6 cellular contexts compared by ENCODE assay signal in genomic region chr20:63686492-63687321, GRCh38. TPM values are rescaled to one million over a fixed set of nuclear protein-coding genes. Genes with fewer than 3 reads are reported as not detected.
DNase-seq lines count a peak whose midpoint lies in the region; ATAC-seq and TF ChIP-seq lines count a peak whose summit lies in the region.

No MANE protein-coding gene starts in this region.

- H3K9ac ChIP-seq in adipocyte (ENCODE audit: low read length) (peak overlapping the region; percentile 67), smooth muscle cell (ENCODE audit: low read depth) (no peak overlapping the region)

- no peak overlapping the region for H2AFZ ChIP-seq in smooth muscle cell (ENCODE audit: low read depth)

- peaks cover 6% of the 10 kb centered on the region for H3F3A ChIP-seq in smooth muscle cell (ENCODE audit: low read depth)

- TF ChIP-seq CTCF in mucosa of descending colon (IDR thresholded peaks at IDR 0.05) = no peak
- no peak for TF ChIP-seq CTCF in smooth muscle cell (IDR thresholded peaks at IDR 0.05; ENCODE audit: borderline replicate concordance, insufficient read depth, poor library complexity, severe bottlenecking)

- H3K27ac ChIP-seq in smooth muscle cell (ENCODE audit: low read depth) = no peak overlapping the region

- H3K9me3 ChIP-seq in adipocyte (ENCODE audit: control insufficient read depth, low read length) = no peaks in the 10 kb centered on the region
- no peaks in the 10 kb centered on the region for H3K9me3 ChIP-seq in mucosa of descending colon
- H3K9me3 ChIP-seq in smooth muscle cell (replicated peaks; ENCODE audit: low read depth) = no peaks in the 10 kb centered on the region

- peak; percentile 67 for ATAC-seq in mucosa of descending colon
- no peak for ATAC-seq in GM18867 (IDR thresholded peaks at IDR 0.05; ENCODE audit: unreplicated experiment)
- ATAC-seq in GM18520 (IDR thresholded peaks at IDR 0.05; ENCODE audit: unreplicated experiment) = no peak

- H3K36me3 ChIP-seq in adipocyte (ENCODE audit: control insufficient read depth, insufficient read depth, low read length, severe bottlenecking) (no peaks in the 10 kb centered on the region), mucosa of descending colon (ENCODE audit: low read depth) (no peaks in the 10 kb centered on the region), smooth muscle cell (ENCODE audit: low read depth) (no peaks in the 10 kb centered on the region)

- no peaks in the 10 kb centered on the region for H3K79me2 ChIP-seq in smooth muscle cell (ENCODE audit: low read depth)

- peaks cover 37% of the 10 kb centered on the region for H3K4me1 ChIP-seq in adipocyte (ENCODE audit: control insufficient read depth, insufficient read depth, low read length)
- peaks cover 43% of the 10 kb centered on the region for H3K4me1 ChIP-seq in mucosa of descending colon (ENCODE audit: low read depth)
- H3K4me1 ChIP-seq in smooth muscle cell (ENCODE audit: low read depth) = no peaks in the 10 kb centered on the region

- H3K27me3 ChIP-seq in adipocyte (replicated peaks; ENCODE audit: control insufficient read depth, insufficient read depth, low read length) (no peaks in the 10 kb centered on the region), smooth muscle cell (ENCODE audit: low read depth) (no peaks in the 10 kb centered on the region)

- intact Hi-C loops in mucosa of descending colon (cut with DNase I, micrococcal nuclease) = no loop called here

- WGBS in smooth muscle cell (ENCODE audit: low lambda C conversion rate) = 86% methylated on average over 44 of the region's 45 CpGs

- H4K20me1 ChIP-seq in smooth muscle cell (ENCODE audit: low read depth) = no peaks in the 10 kb centered on the region

- H3K4me3 ChIP-seq in adipocyte (ENCODE audit: low read length) (peak overlapping the region; percentile 0), mucosa of descending colon (no peak overlapping the region), smooth muscle cell (no peak overlapping the region)

- DNase-seq in EH (ENCODE audit: low read depth) (peak; percentile 83), adipocyte (ENCODE audit: low read depth) (peak; percentile 31), mucosa of descending colon (peak; percentile 73 to 86 (median 82)), smooth muscle cell (lab: John Stamatoyannopoulos, UW; ENCODE audit: unreplicated experiment) (no peak)

- no peak overlapping the region for H3K4me2 ChIP-seq in smooth muscle cell

RNA-seq across cellular contexts. Expression of gene TNFRSF6B, which starts 9.7 kb away (rescaled TPM):
- 10 to 100 TPM in 1 of 3 donors, not detected in 2; 19.7 TPM for total RNA-seq in mucosa of descending colon
- 9.2 and 13.1 TPM in 2 replicates for total RNA-seq in smooth muscle cell
- polyA plus RNA-seq in smooth muscle cell = 13.1 and 17.1 TPM in 2 replicates

RNA-seq across cellular contexts. Expression of gene ARFRP1, which starts 21.1 kb away (rescaled TPM):
- total RNA-seq in mucosa of descending colon (10 to 100 TPM; 64.5 to 69.7 (median 68.6) TPM), smooth muscle cell (11.8 and 27.4 TPM in 2 replicates)
- 42.3 and 51.9 TPM in 2 replicates for polyA plus RNA-seq in smooth muscle cell

RNA-seq across cellular contexts. Expression of gene ZGPAT, which starts 21.1 kb away (rescaled TPM):
- total RNA-seq in mucosa of descending colon (10 to 100 TPM; 24.3 to 34.0 (median 31.7) TPM), smooth muscle cell (8.3 and 13.8 TPM in 2 replicates)
- polyA plus RNA-seq in smooth muscle cell = 32.3 and 36.2 TPM in 2 replicates

RNA-seq across cellular contexts. Expression of gene RTEL1, which starts 28.6 kb away (rescaled TPM):
- total RNA-seq in mucosa of descending colon (10 to 100 TPM; 23.5 to 42.8 (median 34.2) TPM), smooth muscle cell (14.2 and 33.0 TPM in 2 replicates)
- 10.4 and 12.2 TPM in 2 replicates for polyA plus RNA-seq in smooth muscle cell

RNA-seq across cellular contexts. Expression of gene STMN3, which starts 33.5 kb away (rescaled TPM):
- total RNA-seq in mucosa of descending colon = 10 to 100 TPM in 1 of 3 donors, 1 to 10 TPM in 2; 2.7 to 19.7 (median 6.7) TPM
- 4.8 and 6.9 TPM in 2 replicates for total RNA-seq in smooth muscle cell
- polyA plus RNA-seq in smooth muscle cell = 10.8 and 12.1 TPM in 2 replicates
